10 cellular contexts compared by ENCODE assay signal in genomic region chr4:6692806-6693205, GRCh38. TPM values are rescaled to one million over a fixed set of nuclear protein-coding genes. Genes with fewer than 3 reads are reported as not detected.
DNase-seq lines count a peak whose midpoint lies in the region; ATAC-seq and TF ChIP-seq lines count a peak whose summit lies in the region.
"Had no signal": no experiment of that assay in that cellular context is flagged by ENCODE, and none has a peak within 500 bp of the region (broad histone marks: within the 10 kb centered on the region; RNA-seq: fewer than 3 reads in every experiment).

No MANE protein-coding gene starts in this region.

- H3K9me3 Mint-ChIP-seq in activated T-cell treated with anti-CD3 and anti-CD28 coated beads, Interleukin-2, amount 50 U/mL, for 24 hours: no peaks in the 10 kb centered on the region
- H3K9me3 Mint-ChIP-seq in activated T-cell treated with anti-CD3 and anti-CD28 coated beads, Interleukin-2, amount 50 U/mL, for 4 hours: no peaks in the 10 kb centered on the region
- no peaks in the 10 kb centered on the region for H3K9me3 Mint-ChIP-seq in activated CD8-positive, alpha-beta T cell treated with anti-CD3 and anti-CD28 coated beads, Interleukin-2, amount 10 ng/mL, durations not matched to agents 7 days and 5 days (ENCODE audit: insufficient read depth)
- peaks cover 14% of the 10 kb centered on the region for H3K9me3 Mint-ChIP-seq in glutamatergic neuron (ENCODE audit: unreplicated experiment)
- no peaks in the 10 kb centered on the region for H3K9me3 Mint-ChIP-seq in type B pancreatic cell

- TF ChIP-seq CTCF in glutamatergic neuron (IDR thresholded peaks at IDR 0.05; ENCODE audit: partially characterized antibody, unreplicated experiment) (no peak), type B pancreatic cell (conservative IDR thresholded peaks at IDR 0.05) (no peak)

- POLR2A ChIA-PET in activated CD8-positive, alpha-beta T cell treated with anti-CD3 and anti-CD28 coated beads, Interleukin-2, amount 10 ng/mL, durations not matched to agents 7 days and 5 days (lab: Charles Lee): interaction anchor here (4.8 kb wide), 2 partner anchors 15 to 17 kb away, joined by 37 to 65 read pairs; partner anchors contain the start of gene MRFAP1L1

- no peak for ATAC-seq in activated T-cell treated with anti-CD3 and anti-CD28 coated beads, Interleukin-2, amount 50 U/mL, for 4 hours
- no peak for ATAC-seq in activated CD8-positive, alpha-beta T cell treated with anti-CD3 and anti-CD28 coated beads, Interleukin-2, amount 10 ng/mL, durations not matched to agents 7 days and 5 days
- no peak for ATAC-seq in HG03460 (IDR thresholded peaks at IDR 0.05; ENCODE audit: unreplicated experiment)

- peaks cover 88% of the 10 kb centered on the region for H3K4me1 Mint-ChIP-seq in activated T-cell treated with anti-CD3 and anti-CD28 coated beads, Interleukin-2, amount 50 U/mL, for 24 hours (ENCODE audit: low read depth)
- H3K4me1 Mint-ChIP-seq in activated T-cell treated with anti-CD3 and anti-CD28 coated beads, Interleukin-2, amount 50 U/mL, for 4 hours (ENCODE audit: low read depth): peaks cover 87% of the 10 kb centered on the region
- peaks cover 90% of the 10 kb centered on the region for H3K4me1 Mint-ChIP-seq in activated CD8-positive, alpha-beta T cell treated with anti-CD3 and anti-CD28 coated beads, Interleukin-2, amount 10 ng/mL, durations not matched to agents 7 days and 5 days (ENCODE audit: low read depth)
- H3K4me1 Mint-ChIP-seq in glutamatergic neuron (ENCODE audit: low read depth, unreplicated experiment) (peaks cover 29% of the 10 kb centered on the region), type B pancreatic cell (ENCODE audit: unreplicated experiment) (peaks cover 43% of the 10 kb centered on the region)

- H3K27ac Mint-ChIP-seq in activated T-cell treated with anti-CD3 and anti-CD28 coated beads, Interleukin-2, amount 50 U/mL, for 24 hours: peak overlapping the region; percentile 95
- peak overlapping the region; percentile 84 for H3K27ac Mint-ChIP-seq in activated CD8-positive, alpha-beta T cell treated with anti-CD3 and anti-CD28 coated beads, Interleukin-2, amount 10 ng/mL, durations not matched to agents 7 days and 5 days
- H3K27ac Mint-ChIP-seq in glutamatergic neuron (ENCODE audit: unreplicated experiment) (peak overlapping the region; percentile 59), type B pancreatic cell (peak overlapping the region; percentile 99)

- CTCF ChIA-PET in activated CD8-positive, alpha-beta T cell treated with anti-CD3 and anti-CD28 coated beads, Interleukin-2, amount 10 ng/mL, durations not matched to agents 7 days and 5 days (lab: Charles Lee): interaction anchor here (1.2 to 7.1 kb wide), 3 partner anchors 9 to 17 kb away, joined by 5 to 94 read pairs (median 7); no protein-coding TSS in a partner anchor

- H3K4me3 Mint-ChIP-seq in activated T-cell treated with anti-CD3 and anti-CD28 coated beads, Interleukin-2, amount 50 U/mL, for 24 hours: no peak overlapping the region
- H3K4me3 Mint-ChIP-seq in activated T-cell treated with anti-CD3 and anti-CD28 coated beads, Interleukin-2, amount 50 U/mL, for 4 hours: no peak overlapping the region
- no peak overlapping the region for H3K4me3 Mint-ChIP-seq in activated CD8-positive, alpha-beta T cell treated with anti-CD3 and anti-CD28 coated beads, Interleukin-2, amount 10 ng/mL, durations not matched to agents 7 days and 5 days
- H3K4me3 Mint-ChIP-seq in glutamatergic neuron (ENCODE audit: unreplicated experiment) (peak overlapping the region; percentile 56), type B pancreatic cell (peak overlapping the region; percentile 63)

- no peaks in the 10 kb centered on the region for H3K27me3 Mint-ChIP-seq in activated T-cell treated with anti-CD3 and anti-CD28 coated beads, Interleukin-2, amount 50 U/mL, for 24 hours
- no peaks in the 10 kb centered on the region for H3K27me3 Mint-ChIP-seq in activated T-cell treated with anti-CD3 and anti-CD28 coated beads, Interleukin-2, amount 50 U/mL, for 4 hours (ENCODE audit: low read depth)
- no peaks in the 10 kb centered on the region for H3K27me3 Mint-ChIP-seq in activated CD8-positive, alpha-beta T cell treated with anti-CD3 and anti-CD28 coated beads, Interleukin-2, amount 10 ng/mL, durations not matched to agents 7 days and 5 days (ENCODE audit: low read depth)
- H3K27me3 Mint-ChIP-seq in glutamatergic neuron (ENCODE audit: unreplicated experiment) (peaks cover 21% of the 10 kb centered on the region), type B pancreatic cell (no peaks in the 10 kb centered on the region)

- H3K36me3 Mint-ChIP-seq in activated T-cell treated with anti-CD3 and anti-CD28 coated beads, Interleukin-2, amount 50 U/mL, for 24 hours (ENCODE audit: low read depth): no peaks in the 10 kb centered on the region
- no peaks in the 10 kb centered on the region for H3K36me3 Mint-ChIP-seq in activated T-cell treated with anti-CD3 and anti-CD28 coated beads, Interleukin-2, amount 50 U/mL, for 4 hours (ENCODE audit: insufficient read depth)
- H3K36me3 Mint-ChIP-seq in activated CD8-positive, alpha-beta T cell treated with anti-CD3 and anti-CD28 coated beads, Interleukin-2, amount 10 ng/mL, durations not matched to agents 7 days and 5 days (ENCODE audit: low read depth): peaks cover 24% of the 10 kb centered on the region
- H3K36me3 Mint-ChIP-seq in glutamatergic neuron (ENCODE audit: unreplicated experiment): no peaks in the 10 kb centered on the region
- no peaks in the 10 kb centered on the region for H3K36me3 Mint-ChIP-seq in type B pancreatic cell

- DNase-seq in activated T-cell treated with anti-CD3 and anti-CD28 coated beads, Interleukin-2, amount 50 U/mL, for 24 hours: no peak
- DNase-seq in activated T-cell treated with anti-CD3 and anti-CD28 coated beads, Interleukin-2, amount 50 U/mL, for 4 hours: no peak
- DNase-seq in activated CD8-positive, alpha-beta T cell treated with anti-CD3 and anti-CD28 coated beads, Interleukin-2, amount 10 ng/mL, durations not matched to agents 7 days and 5 days: no peak
- DNase-seq in glutamatergic neuron (no peak), type B pancreatic cell (ENCODE audit: extremely low spot score, unreplicated experiment) (no peak), NOMO-1 treated with DMSO at 0.1 percent for 48 hours (lab: John Stamatoyannopoulos, UW; ENCODE audit: unreplicated experiment) (no peak), H4 (ENCODE audit: low spot score) (no peak)
- DNase-seq: activated CD4-positive, alpha-beta T cell treated with anti-CD3 and anti-CD28 coated beads for 48 hours; head of caudate nucleus had no signal

RNA-seq across cellular contexts. Expression of gene S100P, which starts 0.9 kb away (rescaled TPM):
- 1 to 10 TPM in 2 of 3 donors, not detected in 1; 1.3 to 2.8 TPM for total RNA-seq in activated T-cell treated with anti-CD3 and anti-CD28 coated beads, Interleukin-2, amount 50 U/mL, for 4 hours
- total RNA-seq in activated CD8-positive, alpha-beta T cell treated with anti-CD3 and anti-CD28 coated beads, Interleukin-2, amount 10 ng/mL, durations not matched to agents 7 days and 5 days: 1 to 10 TPM; 8.3 to 8.5 TPM
- total RNA-seq in glutamatergic neuron (ENCODE audit: unreplicated experiment) (not detected), type B pancreatic cell (ENCODE audit: low replicate concordance) (58.9 and 80.8 TPM in 2 replicates)
- total RNA-seq in H4 (2014; rRNA removed; shearing (Covaris generic)): 0.21 and 0.35 TPM in 2 replicates

RNA-seq across cellular contexts. Expression of gene MRFAP1L1, which starts 16.9 kb away (rescaled TPM):
- total RNA-seq in activated T-cell treated with anti-CD3 and anti-CD28 coated beads, Interleukin-2, amount 50 U/mL, for 4 hours: 10 to 100 TPM; 47.0 to 53.2 (median 52.4) TPM
- total RNA-seq in activated CD8-positive, alpha-beta T cell treated with anti-CD3 and anti-CD28 coated beads, Interleukin-2, amount 10 ng/mL, durations not matched to agents 7 days and 5 days: 10 to 100 TPM; 65.5 to 67.4 TPM
- 66.1 TPM for total RNA-seq in glutamatergic neuron (ENCODE audit: unreplicated experiment)
- total RNA-seq in type B pancreatic cell (ENCODE audit: low replicate concordance): 61.3 and 73.0 TPM in 2 replicates
- total RNA-seq in H4 (2014; rRNA removed; shearing (Covaris generic)): 104 and 118 TPM in 2 replicates

RNA-seq across cellular contexts. Expression of gene BLOC1S4, which starts 23.2 kb away (rescaled TPM):
- total RNA-seq in activated T-cell treated with anti-CD3 and anti-CD28 coated beads, Interleukin-2, amount 50 U/mL, for 4 hours: 10 to 100 TPM; 24.4 to 27.4 (median 26.0) TPM
- 10 to 100 TPM; 19.6 to 21.5 TPM for total RNA-seq in activated CD8-positive, alpha-beta T cell treated with anti-CD3 and anti-CD28 coated beads, Interleukin-2, amount 10 ng/mL, durations not matched to agents 7 days and 5 days
- 22.5 TPM for total RNA-seq in glutamatergic neuron (ENCODE audit: unreplicated experiment)
- total RNA-seq in type B pancreatic cell (ENCODE audit: low replicate concordance): 19.1 and 21.4 TPM in 2 replicates
- 14.5 and 23.5 TPM in 2 replicates for total RNA-seq in H4 (2014; rRNA removed; shearing (Covaris generic))

RNA-seq across cellular contexts. Expression of gene MRFAP1, which starts 52.3 kb away (rescaled TPM):
- 100 to 1,000 TPM; 116 to 134 (median 128) TPM for total RNA-seq in activated T-cell treated with anti-CD3 and anti-CD28 coated beads, Interleukin-2, amount 50 U/mL, for 4 hours
- 100 to 1,000 TPM; 105 TPM for total RNA-seq in activated CD8-positive, alpha-beta T cell treated with anti-CD3 and anti-CD28 coated beads, Interleukin-2, amount 10 ng/mL, durations not matched to agents 7 days and 5 days
- total RNA-seq in glutamatergic neuron (ENCODE audit: unreplicated experiment) (226 TPM), type B pancreatic cell (ENCODE audit: low replicate concordance) (234 and 293 TPM in 2 replicates)
- total RNA-seq in H4 (2014; rRNA removed; shearing (Covaris generic)): 82.6 and 203 TPM in 2 replicates

Comparison
In these comparisons a context has a peak if more than half of its experiments do, and no peak if none do; other contexts are left out.
1. H3K4me3 Mint-ChIP-seq: peak in glutamatergic neuron (single experiment) and type B pancreatic cell (single experiment); none in activated T-cell treated with anti-CD3 and anti-CD28 coated beads, Interleukin-2, amount 50 U/mL, for 24 hours (single experiment), activated T-cell treated with anti-CD3 and anti-CD28 coated beads, Interleukin-2, amount 50 U/mL, for 4 hours (single experiment) and activated CD8-positive, alpha-beta T cell treated with anti-CD3 and anti-CD28 coated beads, Interleukin-2, amount 10 ng/mL, durations not matched to agents 7 days and 5 days (single experiment).
2. Peak in every context shown above with its lines, with median percentiles within 50 percentile points of each other: H3K27ac Mint-ChIP-seq.